9 cellular contexts compared by ENCODE assay signal in genomic region chr16:68417711-68418301, GRCh38. TPM values are rescaled to one million over a fixed set of nuclear protein-coding genes. Genes with fewer than 3 reads are reported as not detected.
DNase-seq lines count a peak whose midpoint lies in the region; ATAC-seq and TF ChIP-seq lines count a peak whose summit lies in the region.
"Had no signal": no experiment of that assay in that cellular context is flagged by ENCODE, and none has a peak within 500 bp of the region (broad histone marks: within the 10 kb centered on the region; RNA-seq: fewer than 3 reads in every experiment).

No MANE protein-coding gene starts in this region.

- no peak for TF ChIP-seq POLR2A in spleen (IDR thresholded peaks at IDR 0.05)

- no peaks in the 10 kb centered on the region for H3K36me3 ChIP-seq in A673 (ENCODE audit: insufficient read depth, low read length, poor library complexity, severe bottlenecking)
- no peaks in the 10 kb centered on the region for H3K36me3 ChIP-seq in spleen
- H3K36me3 ChIP-seq in osteoblast (ENCODE audit: insufficient read depth, low read length): no peaks in the 10 kb centered on the region

- intact Hi-C loops in A673 (cut with micrococcal nuclease; ENCODE audit: unreplicated experiment): no loop called here
- intact Hi-C loops in spleen (cut with DNase I; ENCODE audit: low total_unique reads): no loop called here

- POLR2A ChIA-PET in A673 (lab: Charles Lee; ENCODE audit: low non-redundant PET): interaction anchor here (0.7 kb wide), 1 partner anchor 48 kb away, joined by 11 read pairs; no protein-coding TSS in a partner anchor

- DNase-seq in A673 (ENCODE audit: low spot score): peak; percentile 23
- peak; percentile 28 for DNase-seq in HT1080 (ENCODE audit: low read depth)
- peak; percentile 31 to 96 (median 58) for DNase-seq in T-helper 2 cell
- DNase-seq in astrocyte of the hippocampus (ENCODE audit: low read depth, low spot score): peak; percentile 20
- DNase-seq in spleen: peak; percentile 89
- DNase-seq in osteoblast (ENCODE audit: insufficient read length, low spot score, missing footprints): no peak
- DNase-seq in D341Med (ENCODE audit: low spot score): no peak

- H3K4me1 ChIP-seq in A673 (ENCODE audit: insufficient read depth, low read length, poor library complexity, severe bottlenecking): no peaks in the 10 kb centered on the region
- peaks cover 8 to 33% (median 25%) of the 10 kb centered on the region in 6 donors for H3K4me1 ChIP-seq in spleen
- peaks cover 9% of the 10 kb centered on the region for H3K4me1 ChIP-seq in osteoblast (ENCODE audit: insufficient read depth, low read length)
- H3K4me1 ChIP-seq: Caco-2 had no signal

- H3K9me3 ChIP-seq in A673 (ENCODE audit: low read depth, low read length, poor library complexity, severe bottlenecking) (no peaks in the 10 kb centered on the region), spleen (no peaks in the 10 kb centered on the region), osteoblast (ENCODE audit: low read depth, low read length) (no peaks in the 10 kb centered on the region)
- H3K9me3 ChIP-seq: Caco-2 had no signal

- H2AFZ ChIP-seq in osteoblast (ENCODE audit: low read length): no peak overlapping the region

- no TSS peak for BruUV-seq in A673 (replicated peaks; lab: Mats Ljungman, UMichigan)

- H3K4me3 ChIP-seq in A673 (ENCODE audit: low read depth, low read length, poor library complexity, severe bottlenecking): no peak overlapping the region
- peak overlapping the region in 1 of 8 donors; percentile 39 for H3K4me3 ChIP-seq in spleen
- no peak overlapping the region for H3K4me3 ChIP-seq in osteoblast (ENCODE audit: insufficient read depth, low read length)

- no peak overlapping the region for H3K4me2 ChIP-seq in osteoblast (ENCODE audit: insufficient read depth, low read length)

- ATAC-seq in GM19351 (IDR thresholded peaks at IDR 0.05; ENCODE audit: unreplicated experiment): peak; percentile 67

- CTCF ChIA-PET in A673 (lab: Charles Lee): no interaction called here

- H3K27ac ChIP-seq in A673 (ENCODE audit: low read depth, low read length, poor library complexity, severe bottlenecking): no peak overlapping the region
- H3K27ac ChIP-seq in spleen: peak overlapping the region; percentile 37 to 88 (median 71)
- H3K27ac ChIP-seq in osteoblast (ENCODE audit: low read depth, low read length): no peak overlapping the region

- TF ChIP-seq CTCF in A673 (conservative IDR thresholded peaks at IDR 0.05; ENCODE audit: low read depth, low read length) (no peak), spleen (IDR thresholded peaks at IDR 0.05 in 8 of 11, conservative IDR thresholded peaks at IDR 0.05 in 3 of 11) (no peak), osteoblast (IDR thresholded peaks at IDR 0.05; ENCODE audit: extremely low read depth, low read depth, low read length) (no peak)

- H3K27me3 ChIP-seq in A673 (replicated peaks; ENCODE audit: insufficient read depth, low read depth, low read length, poor library complexity): no peaks in the 10 kb centered on the region
- no peaks in the 10 kb centered on the region for H3K27me3 ChIP-seq in spleen (replicated peaks in 1 of 7)
- peaks cover 16% of the 10 kb centered on the region for H3K27me3 ChIP-seq in osteoblast (ENCODE audit: insufficient read depth, low read length)

- 17 to 28% (median 21%) methylated on average over 11 of the region's 11 CpGs for WGBS in spleen, 5 donors

- H3K79me2 ChIP-seq in osteoblast (ENCODE audit: insufficient read depth, low read length): no peaks in the 10 kb centered on the region

- H4K20me1 ChIP-seq in osteoblast (ENCODE audit: insufficient read depth, low read length): no peaks in the 10 kb centered on the region

RNA-seq across cellular contexts. Expression of gene SMPD3, which starts 30.5 kb away (rescaled TPM):
- total RNA-seq in A673 (2021) (0.17 and 0.70 TPM in 2 replicates), spleen (1 to 10 TPM in 6 of 7 donors, under 1 TPM in 1; 0.66 to 6.5 (median 2.9) TPM), osteoblast (0.72 TPM in 1 of 2 replicates, not detected in the other)
- total RNA-seq in HT1080 (2014; rRNA removed; shearing (Covaris generic)): 0.31 TPM in 1 of 2 replicates, not detected in the other
- 0.45 TPM in 1 of 2 replicates, not detected in the other for polyA plus RNA-seq in HT1080 (2015; cell fraction: cytosol; rRNA removed)
- 0.05 and 0.10 TPM in 2 replicates for polyA plus RNA-seq in HT1080 (2015; cell fraction: nucleus; rRNA removed)
- polyA plus RNA-seq in spleen: 1 to 10 TPM in 2 of 3 donors, under 1 TPM in 1; 0.86 to 1.4 (median 1.3) TPM

Comparison
In these comparisons a context has a peak if more than half of its experiments do, and no peak if none do; other contexts are left out.
1. DNase-seq: peak in A673 (single experiment), HT1080 (single experiment), T-helper 2 cell (5 of 5), astrocyte of the hippocampus (single experiment) and spleen (single experiment); none in osteoblast (single experiment) and D341Med (single experiment).
2. H3K27ac ChIP-seq: peak in spleen (8 of 8); none in A673 (single experiment) and osteoblast (single experiment).